In genomic region chr7:17546206-17546998, GRCh38 we compare ENCODE assay signal across 13 cellular contexts.
A peak's percentile ranks its signal among the peaks of the same experiment; 100 is the strongest.
DNase-seq lines count a peak whose midpoint lies in the region; ATAC-seq and TF ChIP-seq lines count a peak whose summit lies in the region.
"Had no signal": no experiment of that assay in that cellular context is flagged by ENCODE, and none has a peak within 500 bp of the region (broad histone marks: within the 10 kb centered on the region; RNA-seq: fewer than 3 reads in every experiment).

No MANE protein-coding gene starts in this region.

- no peak for TF ChIP-seq CTCF in left ventricle myocardium inferior (IDR thresholded peaks at IDR 0.05; ENCODE audit: borderline replicate concordance)

- no peaks in the 10 kb centered on the region for H3K36me3 Mint-ChIP-seq in activated T-cell treated with anti-CD3 and anti-CD28 coated beads, Interleukin-2, amount 50 U/mL, for 4 hours (ENCODE audit: insufficient read depth)

- peaks cover 10% of the 10 kb centered on the region for H3K4me1 ChIP-seq in left ventricle myocardium inferior
- peaks cover 13% of the 10 kb centered on the region for H3K4me1 ChIP-seq in mesodermal cell (ENCODE audit: control insufficient read depth, insufficient read depth, low read length, poor library complexity, severe bottlenecking)

- DNase-seq in left ventricle myocardium inferior (no peak), Right ventricle myocardium inferior (ENCODE audit: missing footprints) (no peak), dermis microvascular lymphatic vessel endothelial cell (ENCODE audit: low read depth in 2 of 2) (peak; percentile 81 to 82), amniotic stem cell (lab: John Stamatoyannopoulos, UW) (no peak), DMS53 (lab: John Stamatoyannopoulos, UW) (no peak)
- no peak for DNase-seq in activated T-cell treated with anti-CD3 and anti-CD28 coated beads, Interleukin-2, amount 50 U/mL, for 48 hours
- no peak for DNase-seq in activated T-cell treated with anti-CD3 and anti-CD28 coated beads, Interleukin-2, amount 50 U/mL, for 4 hours
- DNase-seq: activated CD8-positive, alpha-beta memory T cell treated with anti-CD3 and anti-CD28 coated beads for 24 hours; amygdala; stimulated activated CD4-positive, alpha-beta T cell treated with anti-CD3 and anti-CD28 coated beads, Interleukin-15, amount 100 ng/mL, for 24 hours; stimulated activated naive CD8-positive, alpha-beta T cell treated with anti-CD3 and anti-CD28 coated beads, Interleukin-15, amount 100 ng/mL, for 72 hours; SW 1271 had no signal

- no peaks in the 10 kb centered on the region for H3K9me3 Mint-ChIP-seq in activated T-cell treated with anti-CD3 and anti-CD28 coated beads, Interleukin-2, amount 50 U/mL, for 4 hours
- H3K9me3 Mint-ChIP-seq: stimulated activated naive CD8-positive, alpha-beta T cell treated with anti-CD3 and anti-CD28 coated beads, Interleukin-15, amount 100 ng/mL, for 72 hours had no signal

- 100% methylated on average over 1 of the region's 4 CpGs for WGBS in mesodermal cell (ENCODE audit: insufficient coverage in 2 of 2), 2 experiments

- no peaks in the 10 kb centered on the region for H3K4me1 Mint-ChIP-seq in activated T-cell treated with anti-CD3 and anti-CD28 coated beads, Interleukin-2, amount 50 U/mL, for 4 hours (ENCODE audit: low read depth)
- H3K4me1 Mint-ChIP-seq: stimulated activated naive CD8-positive, alpha-beta T cell treated with anti-CD3 and anti-CD28 coated beads, Interleukin-15, amount 100 ng/mL, for 72 hours had no signal

- H3K4me3 ChIP-seq in left ventricle myocardium inferior (no peak overlapping the region), mesodermal cell (ENCODE audit: extremely low read depth, insufficient read depth, low read length, poor library complexity, severe bottlenecking) (no peak overlapping the region)

- peak overlapping the region; percentile 43 for H3K27ac ChIP-seq in left ventricle myocardium inferior (replicated peaks)
- peak overlapping the region; percentile 34 for H3K27ac ChIP-seq in mesodermal cell (ENCODE audit: low read depth, low read length, severe bottlenecking)

- H3K27me3 Mint-ChIP-seq in activated T-cell treated with anti-CD3 and anti-CD28 coated beads, Interleukin-2, amount 50 U/mL, for 4 hours (ENCODE audit: low read depth), result peaks cover 4% of the 10 kb centered on the region

- H3K9me3 ChIP-seq in left ventricle myocardium inferior (replicated peaks) (no peaks in the 10 kb centered on the region), mesodermal cell (ENCODE audit: control insufficient read depth, low read length) (no peaks in the 10 kb centered on the region)

- no peak overlapping the region for H3K4me3 Mint-ChIP-seq in activated T-cell treated with anti-CD3 and anti-CD28 coated beads, Interleukin-2, amount 50 U/mL, for 4 hours
- H3K4me3 Mint-ChIP-seq: stimulated activated naive CD8-positive, alpha-beta T cell treated with anti-CD3 and anti-CD28 coated beads, Interleukin-15, amount 100 ng/mL, for 72 hours had no signal

- no peaks in the 10 kb centered on the region for H3K36me3 ChIP-seq in left ventricle myocardium inferior
- no peaks in the 10 kb centered on the region for H3K36me3 ChIP-seq in mesodermal cell (ENCODE audit: control insufficient read depth, insufficient read depth, low read length)

- no peaks in the 10 kb centered on the region for H3K27me3 ChIP-seq in left ventricle myocardium inferior (ENCODE audit: low read depth)

- intact Hi-C loops in left ventricle myocardium inferior (cut with micrococcal nuclease), result no loop called here
- intact Hi-C loops in Right ventricle myocardium inferior (cut with DNase I), result no loop called here

- no peak for ATAC-seq in Right ventricle myocardium inferior
- ATAC-seq in activated T-cell treated with anti-CD3 and anti-CD28 coated beads, Interleukin-2, amount 50 U/mL, for 4 hours, result no peak
- ATAC-seq: stimulated activated naive CD8-positive, alpha-beta T cell treated with anti-CD3 and anti-CD28 coated beads, Interleukin-15, amount 100 ng/mL, for 72 hours had no signal

Comparison
In these comparisons a context has a peak if more than half of its experiments do, and no peak if none do; other contexts are left out.
1. DNase-seq: peak in dermis microvascular lymphatic vessel endothelial cell (2 of 2); none in left ventricle myocardium inferior (single experiment), Right ventricle myocardium inferior (single experiment), activated T-cell treated with anti-CD3 and anti-CD28 coated beads, Interleukin-2, amount 50 U/mL, for 48 hours (0 of 2), amniotic stem cell (single experiment), DMS53 (single experiment) and activated T-cell treated with anti-CD3 and anti-CD28 coated beads, Interleukin-2, amount 50 U/mL, for 4 hours (single experiment).